ENCODE assay signal across 32 cellular contexts in genomic region chr13:25291691-25292090, GRCh38. TPM values are rescaled to one million over a fixed set of nuclear protein-coding genes. Genes with fewer than 3 reads are reported as not detected.
DNase-seq lines count a peak whose midpoint lies in the region; ATAC-seq and TF ChIP-seq lines count a peak whose summit lies in the region.
"Had no signal": no experiment of that assay in that cellular context is flagged by ENCODE, and none has a peak within 500 bp of the region (broad histone marks: within the 10 kb centered on the region; RNA-seq: fewer than 3 reads in every experiment).

No MANE protein-coding gene starts in this region.

- no peaks in the 10 kb centered on the region for H3K9me3 ChIP-seq in BLaER1 treated with 17β-estradiol and CSF1 and Interleukin-3, amounts not matched to agents 10 nM and 100 nM (replicated peaks in 1 of 11)
- H3K9me3 ChIP-seq in Karpas-422 (ENCODE audit: low read length): no peaks in the 10 kb centered on the region
- H3K9me3 ChIP-seq: BE2C, colonic mucosa, HAP-1, heart right ventricle, mucosa of descending colon, prostate gland, sigmoid colon, SJSA1, upper lobe of left lung had no signal

- POLR2A ChIA-PET in activated CD4-positive, alpha-beta memory T cell treated with anti-CD3 and anti-CD28 coated beads for 36 hours (lab: Charles Lee): no interaction called here

- H3K27ac Mint-ChIP-seq in glutamatergic neuron (ENCODE audit: unreplicated experiment): peak overlapping the region; percentile 99
- no peak overlapping the region for H3K27ac Mint-ChIP-seq in activated naive CD4-positive, alpha-beta T cell treated with anti-CD3 and anti-CD28 coated beads, Interleukin-2, amount 10 ng/mL, durations not matched to agents 7 days and 5 days
- no peak overlapping the region for H3K27ac Mint-ChIP-seq in activated CD4-positive, alpha-beta memory T cell treated with anti-CD3 and anti-CD28 coated beads for 36 hours
- H3K27ac Mint-ChIP-seq: activated CD8-positive, alpha-beta T cell treated with anti-CD3 and anti-CD28 coated beads for 36 hours; activated naive CD8-positive, alpha-beta T cell; activated T-helper 2 cell treated with anti-CD3 and anti-CD28 coated beads, Interferon-gamma antibody, Interleukin-2, Interleukin-4, amounts not matched to agents 10 μg/mL and 5 μg/mL and 100 μg/mL, durations not matched to agents 14 hours and 24 hours and 36 hours; stimulated activated effector memory CD8-positive, alpha-beta T cell treated with anti-CD3 and anti-CD28 coated beads, Interleukin-12 subunit alpha, Interleukin-12 subunit beta, amount 100 ng/mL, for 72 hours had no signal

- H3K4me1 ChIP-seq in BLaER1 treated with 17β-estradiol and CSF1 and Interleukin-3, amounts not matched to agents 10 nM and 100 nM: peaks cover 16 to 56% (median 20%) of the 10 kb centered on the region in 10 experiments
- H3K4me1 ChIP-seq in Karpas-422 (ENCODE audit: low read length): peaks cover 24% of the 10 kb centered on the region
- H3K4me1 ChIP-seq: BE2C, colonic mucosa, HAP-1, prostate gland, SJSA1 had no signal

- intact Hi-C loops in activated CD4-positive, alpha-beta memory T cell treated with anti-CD3 and anti-CD28 coated beads for 36 hours (cut with micrococcal nuclease): no loop called here

- H2AFZ ChIP-seq in Karpas-422 (ENCODE audit: low read length): peak overlapping the region; percentile 7; the same call in 1 of the 2 replicates

- H3K27me3 Mint-ChIP-seq in glutamatergic neuron (ENCODE audit: unreplicated experiment): peaks cover 19% of the 10 kb centered on the region
- H3K27me3 Mint-ChIP-seq in activated naive CD4-positive, alpha-beta T cell treated with anti-CD3 and anti-CD28 coated beads, Interleukin-2, amount 10 ng/mL, durations not matched to agents 7 days and 5 days: peaks cover 35% of the 10 kb centered on the region
- H3K27me3 Mint-ChIP-seq in activated CD4-positive, alpha-beta memory T cell treated with anti-CD3 and anti-CD28 coated beads for 36 hours: no peaks in the 10 kb centered on the region

- peak overlapping the region in 10 of 11 experiments; percentile 4 to 82 (median 44); a peak in 13 of 22 replicates for H3K4me2 ChIP-seq in BLaER1 treated with 17β-estradiol and CSF1 and Interleukin-3, amounts not matched to agents 10 nM and 100 nM
- no peak overlapping the region for H3K4me2 ChIP-seq in Karpas-422 (ENCODE audit: low read depth, low read length, poor library complexity, severe bottlenecking)

- no peak overlapping the region for H3K4me3 ChIP-seq in BLaER1 treated with 17β-estradiol and CSF1 and Interleukin-3, amounts not matched to agents 10 nM and 100 nM
- no peak overlapping the region for H3K4me3 ChIP-seq in Karpas-422 (ENCODE audit: low read length)
- H3K4me3 ChIP-seq: colonic mucosa, HAP-1, heart right ventricle, lung, mucosa of descending colon, prostate gland, sigmoid colon, SJSA1, upper lobe of left lung had no signal

- no peaks in the 10 kb centered on the region for H3K9me2 ChIP-seq in Karpas-422 (replicated peaks; ENCODE audit: insufficient read depth, low read length)

- no peaks in the 10 kb centered on the region for H3K36me3 Mint-ChIP-seq in glutamatergic neuron (ENCODE audit: unreplicated experiment)
- H3K36me3 Mint-ChIP-seq in activated naive CD4-positive, alpha-beta T cell treated with anti-CD3 and anti-CD28 coated beads, Interleukin-2, amount 10 ng/mL, durations not matched to agents 7 days and 5 days: peaks cover 1% of the 10 kb centered on the region
- H3K36me3 Mint-ChIP-seq in activated CD4-positive, alpha-beta memory T cell treated with anti-CD3 and anti-CD28 coated beads for 36 hours: no peaks in the 10 kb centered on the region
- H3K36me3 Mint-ChIP-seq: activated naive CD8-positive, alpha-beta T cell had no signal

- no peak for TF ChIP-seq CTCF in glutamatergic neuron (IDR thresholded peaks at IDR 0.05; ENCODE audit: partially characterized antibody, unreplicated experiment)

- H3K4me1 Mint-ChIP-seq in glutamatergic neuron (ENCODE audit: low read depth, unreplicated experiment): peaks cover 56% of the 10 kb centered on the region
- peaks cover 12% of the 10 kb centered on the region for H3K4me1 Mint-ChIP-seq in activated naive CD4-positive, alpha-beta T cell treated with anti-CD3 and anti-CD28 coated beads, Interleukin-2, amount 10 ng/mL, durations not matched to agents 7 days and 5 days
- peaks cover 5% of the 10 kb centered on the region for H3K4me1 Mint-ChIP-seq in activated CD4-positive, alpha-beta memory T cell treated with anti-CD3 and anti-CD28 coated beads for 36 hours (ENCODE audit: low read depth)
- H3K4me1 Mint-ChIP-seq: stimulated activated effector memory CD8-positive, alpha-beta T cell treated with anti-CD3 and anti-CD28 coated beads, Interleukin-12 subunit alpha, Interleukin-12 subunit beta, amount 100 ng/mL, for 72 hours had no signal

- no peaks in the 10 kb centered on the region for H3K79me2 ChIP-seq in Karpas-422 (ENCODE audit: low read length)

- H3K9ac ChIP-seq in BLaER1 treated with 17β-estradiol and CSF1 and Interleukin-3, amounts not matched to agents 10 nM and 100 nM: peak overlapping the region in 4 of 11 experiments; percentile 45 to 64 (median 50); a peak in 6 of 22 replicates
- no peak overlapping the region for H3K9ac ChIP-seq in Karpas-422 (ENCODE audit: low read length)

- H4K20me1 ChIP-seq in BLaER1 treated with 17β-estradiol and CSF1 and Interleukin-3, amounts not matched to agents 10 nM and 100 nM: no peaks in the 10 kb centered on the region
- H4K20me1 ChIP-seq in Karpas-422 (ENCODE audit: insufficient read depth, low read depth, low read length): no peaks in the 10 kb centered on the region

- ATAC-seq in GM18870 (IDR thresholded peaks at IDR 0.05; ENCODE audit: unreplicated experiment): no peak
- ATAC-seq: activated CD4-positive, CD25-positive, alpha-beta regulatory T cell treated with anti-CD3 and anti-CD28 coated beads, Interleukin-2, amount 50 U/mL, for 24 hours; esophagus mucosa; stimulated activated effector memory CD8-positive, alpha-beta T cell treated with anti-CD3 and anti-CD28 coated beads, Interleukin-12 subunit alpha, Interleukin-12 subunit beta, amount 100 ng/mL, for 72 hours had no signal

- peaks cover 23% of the 10 kb centered on the region for H3K9me3 Mint-ChIP-seq in glutamatergic neuron (ENCODE audit: unreplicated experiment)
- no peaks in the 10 kb centered on the region for H3K9me3 Mint-ChIP-seq in activated naive CD4-positive, alpha-beta T cell treated with anti-CD3 and anti-CD28 coated beads, Interleukin-2, amount 10 ng/mL, durations not matched to agents 7 days and 5 days
- H3K9me3 Mint-ChIP-seq in activated CD4-positive, alpha-beta memory T cell treated with anti-CD3 and anti-CD28 coated beads for 36 hours: no peaks in the 10 kb centered on the region
- H3K9me3 Mint-ChIP-seq: activated CD8-positive, alpha-beta T cell treated with anti-CD3 and anti-CD28 coated beads for 36 hours; activated T-helper 2 cell treated with anti-CD3 and anti-CD28 coated beads, Interferon-gamma antibody, Interleukin-2, Interleukin-4, amounts not matched to agents 10 μg/mL and 5 μg/mL and 100 μg/mL, durations not matched to agents 14 hours and 24 hours and 36 hours; neural crest cell; stimulated activated effector memory CD8-positive, alpha-beta T cell treated with anti-CD3 and anti-CD28 coated beads, Interleukin-12 subunit alpha, Interleukin-12 subunit beta, amount 100 ng/mL, for 72 hours had no signal

- CTCF ChIA-PET in activated naive CD4-positive, alpha-beta T cell treated with anti-CD3 and anti-CD28 coated beads, Interleukin-2, amount 10 ng/mL, durations not matched to agents 7 days and 5 days (lab: Charles Lee): no interaction called here
- CTCF ChIA-PET in activated CD4-positive, alpha-beta memory T cell treated with anti-CD3 and anti-CD28 coated beads for 36 hours (lab: Charles Lee): no interaction called here

- no peaks in the 10 kb centered on the region for H3K36me3 ChIP-seq in BLaER1 treated with 17β-estradiol and CSF1 and Interleukin-3, amounts not matched to agents 10 nM and 100 nM
- no peaks in the 10 kb centered on the region for H3K36me3 ChIP-seq in Karpas-422 (ENCODE audit: insufficient read depth, low read length)
- H3K36me3 ChIP-seq: BE2C, colonic mucosa, HAP-1, heart right ventricle, prostate gland, sigmoid colon, upper lobe of left lung had no signal

- H3K27me3 ChIP-seq in BLaER1 treated with 17β-estradiol and CSF1 and Interleukin-3, amounts not matched to agents 10 nM and 100 nM: no peaks in the 10 kb centered on the region
- H3K27me3 ChIP-seq in Karpas-422 (ENCODE audit: low read length): no peaks in the 10 kb centered on the region
- H3K27me3 ChIP-seq: BE2C, sigmoid colon, upper lobe of left lung had no signal

- H3K27ac ChIP-seq in BLaER1 treated with 17β-estradiol and CSF1 and Interleukin-3, amounts not matched to agents 10 nM and 100 nM: peak overlapping the region in 9 of 11 experiments; percentile 2 to 80 (median 69); a peak in 14 of 22 replicates
- H3K27ac ChIP-seq in Karpas-422 (ENCODE audit: low read length): no peak overlapping the region
- H3K27ac ChIP-seq: colonic mucosa, prostate gland, sigmoid colon, SJSA1, upper lobe of left lung had no signal

- peak overlapping the region; percentile 71 for H3K4me3 Mint-ChIP-seq in glutamatergic neuron (ENCODE audit: unreplicated experiment)
- H3K4me3 Mint-ChIP-seq in activated naive CD4-positive, alpha-beta T cell treated with anti-CD3 and anti-CD28 coated beads, Interleukin-2, amount 10 ng/mL, durations not matched to agents 7 days and 5 days: no peak overlapping the region
- no peak overlapping the region for H3K4me3 Mint-ChIP-seq in activated CD4-positive, alpha-beta memory T cell treated with anti-CD3 and anti-CD28 coated beads for 36 hours
- H3K4me3 Mint-ChIP-seq: activated CD8-positive, alpha-beta T cell treated with anti-CD3 and anti-CD28 coated beads for 36 hours; activated naive CD8-positive, alpha-beta T cell; neural crest cell; stimulated activated effector memory CD8-positive, alpha-beta T cell treated with anti-CD3 and anti-CD28 coated beads, Interleukin-12 subunit alpha, Interleukin-12 subunit beta, amount 100 ng/mL, for 72 hours had no signal

- DNase-seq in Karpas-422 (no peak), NCI-H82 treated with DMSO at 0.1 percent for 48 hours (lab: John Stamatoyannopoulos, UW; ENCODE audit: unreplicated experiment) (peak; percentile 91), glutamatergic neuron (peak; percentile 56)
- no peak for DNase-seq in activated naive CD4-positive, alpha-beta T cell treated with anti-CD3 and anti-CD28 coated beads, Interleukin-2, amount 10 ng/mL, durations not matched to agents 7 days and 5 days
- DNase-seq in stimulated activated naive CD4-positive, alpha-beta T cell treated with Interleukin-2 at 50 U/mL for 16 hours (lab: John Stamatoyannopoulos, UW): no peak
- DNase-seq in activated CD4-positive, alpha-beta memory T cell treated with anti-CD3 and anti-CD28 coated beads for 36 hours: no peak
- DNase-seq: activated CD8-positive, alpha-beta T cell treated with anti-CD3 and anti-CD28 coated beads for 36 hours; anterior cingulate cortex; BE2C; DMS79; GF-D8; heart right ventricle; KG1; mucosa of descending colon; NCI-H187 treated with DMSO at 0.1 percent for 48 hours; sigmoid colon; stimulated activated CD4-positive, alpha-beta T cell treated with anti-CD3 and anti-CD28 coated beads, Interleukin-4, amount 100 ng/mL, for 24 hours; substantia nigra; upper lobe of left lung had no signal

RNA-seq across cellular contexts. Expression of gene MTMR6, which starts 4.4 kb away (rescaled TPM):
- 10.1 and 27.4 TPM in 2 replicates for total RNA-seq in Karpas-422 (2014; rRNA removed; shearing (Covaris generic); ENCODE audit: low replicate concordance)
- 95.3 TPM for total RNA-seq in glutamatergic neuron (ENCODE audit: unreplicated experiment)
- 10 to 100 TPM; 12.2 to 12.5 TPM for total RNA-seq in activated CD4-positive, alpha-beta memory T cell treated with anti-CD3 and anti-CD28 coated beads for 36 hours

RNA-seq across cellular contexts. Expression of gene NUP58, which starts 9.7 kb away (rescaled TPM):
- 55.1 and 96.1 TPM in 2 replicates for total RNA-seq in Karpas-422 (2014; rRNA removed; shearing (Covaris generic); ENCODE audit: low replicate concordance)
- total RNA-seq in glutamatergic neuron (ENCODE audit: unreplicated experiment): 94.1 TPM
- total RNA-seq in activated CD4-positive, alpha-beta memory T cell treated with anti-CD3 and anti-CD28 coated beads for 36 hours: 100 to 1,000 TPM in 1 of 2 experiments, 10 to 100 TPM in 1; 99.4 to 101 TPM

Comparison
In these comparisons a context has a peak if more than half of its experiments do, and no peak if none do; other contexts are left out.
1. DNase-seq: peak in NCI-H82 treated with DMSO at 0.1 percent for 48 hours (single experiment) and glutamatergic neuron (single experiment); none in Karpas-422 (single experiment), activated naive CD4-positive, alpha-beta T cell treated with anti-CD3 and anti-CD28 coated beads, Interleukin-2, amount 10 ng/mL, durations not matched to agents 7 days and 5 days (single experiment), stimulated activated naive CD4-positive, alpha-beta T cell treated with Interleukin-2 at 50 U/mL for 16 hours (single experiment) and activated CD4-positive, alpha-beta memory T cell treated with anti-CD3 and anti-CD28 coated beads for 36 hours (single experiment).